ENCODE assay signal across 22 cellular contexts in genomic region chr1:34019741-34020552, GRCh38.
"Had no signal": no experiment of that assay in that cellular context is flagged by ENCODE, and none has a peak within 500 bp of the region (broad histone marks: within the 10 kb centered on the region; RNA-seq: fewer than 3 reads in every experiment).

No MANE protein-coding gene starts in this region.

- H3K9ac ChIP-seq: parathyroid adenoma had no signal

- H3K36me3 Mint-ChIP-seq: brain; immature natural killer cell; naive thymus-derived CD8-positive, alpha-beta T cell had no signal

- H3K4me3 ChIP-seq: tibial artery, uterus had no signal

- H3K27ac Mint-ChIP-seq: activated naive CD4-positive, alpha-beta T cell treated with anti-CD3 and anti-CD28 coated beads for 36 hours; brain; effector memory CD8-positive, alpha-beta T cell; immature natural killer cell had no signal

- DNase-seq: activated CD4-positive, alpha-beta T cell treated with anti-CD3 and anti-CD28 coated beads, Interleukin-2, amount 50 U/mL, for 1 hour; activated CD8-positive, alpha-beta memory T cell treated with anti-CD3 and anti-CD28 coated beads, Interleukin-2, amount 50 U/mL, for 4 hours; activated naive CD4-positive, alpha-beta T cell treated with anti-CD3 and anti-CD28 coated beads for 36 hours; activated T-cell treated with anti-CD3 and anti-CD28 coated beads, Interleukin-2, amount 50 U/mL, for 4 hours; anterior cingulate cortex; caudate nucleus; effector memory CD8-positive, alpha-beta T cell; foreskin melanocyte; head of caudate nucleus; immature natural killer cell; mesenchymal stem cell; naive thymus-derived CD8-positive, alpha-beta T cell; retina; stimulated activated naive CD4-positive, alpha-beta T cell treated with Interleukin-2 at 50 U/mL for 16 hours; substantia nigra; T1000; tibial artery; uterus had no signal

- H3K4me3 Mint-ChIP-seq: activated naive CD4-positive, alpha-beta T cell treated with anti-CD3 and anti-CD28 coated beads for 36 hours; activated T-cell treated with anti-CD3 and anti-CD28 coated beads, Interleukin-2, amount 50 U/mL, for 4 hours; brain; effector memory CD8-positive, alpha-beta T cell; immature natural killer cell; naive thymus-derived CD8-positive, alpha-beta T cell had no signal

- H3K79me2 ChIP-seq: parathyroid adenoma had no signal

- H3K4me1 Mint-ChIP-seq: brain; immature natural killer cell; naive thymus-derived CD8-positive, alpha-beta T cell had no signal

- H3K27me3 Mint-ChIP-seq: brain had no signal

- H3K27me3 ChIP-seq: uterus had no signal

- ATAC-seq: activated CD4-positive, CD25-positive, alpha-beta regulatory T cell treated with anti-CD3 and anti-CD28 coated beads, Interleukin-2, amount 50 U/mL, for 24 hours; activated T-cell treated with anti-CD3 and anti-CD28 coated beads, Interleukin-2, amount 50 U/mL, for 4 hours; effector memory CD8-positive, alpha-beta T cell; naive thymus-derived CD8-positive, alpha-beta T cell had no signal

- H3K27ac ChIP-seq: epithelial cell of prostate, parathyroid adenoma, tibial artery, uterus had no signal

- H3K4me1 ChIP-seq: parathyroid adenoma, tibial artery, uterus had no signal

- H3K36me3 ChIP-seq: tibial artery, uterus had no signal

- H3K9me3 Mint-ChIP-seq: activated naive CD4-positive, alpha-beta T cell treated with anti-CD3 and anti-CD28 coated beads for 36 hours; activated T-cell treated with anti-CD3 and anti-CD28 coated beads, Interleukin-2, amount 50 U/mL, for 4 hours; brain; effector memory CD8-positive, alpha-beta T cell had no signal
